In the genomic region with DNA sequence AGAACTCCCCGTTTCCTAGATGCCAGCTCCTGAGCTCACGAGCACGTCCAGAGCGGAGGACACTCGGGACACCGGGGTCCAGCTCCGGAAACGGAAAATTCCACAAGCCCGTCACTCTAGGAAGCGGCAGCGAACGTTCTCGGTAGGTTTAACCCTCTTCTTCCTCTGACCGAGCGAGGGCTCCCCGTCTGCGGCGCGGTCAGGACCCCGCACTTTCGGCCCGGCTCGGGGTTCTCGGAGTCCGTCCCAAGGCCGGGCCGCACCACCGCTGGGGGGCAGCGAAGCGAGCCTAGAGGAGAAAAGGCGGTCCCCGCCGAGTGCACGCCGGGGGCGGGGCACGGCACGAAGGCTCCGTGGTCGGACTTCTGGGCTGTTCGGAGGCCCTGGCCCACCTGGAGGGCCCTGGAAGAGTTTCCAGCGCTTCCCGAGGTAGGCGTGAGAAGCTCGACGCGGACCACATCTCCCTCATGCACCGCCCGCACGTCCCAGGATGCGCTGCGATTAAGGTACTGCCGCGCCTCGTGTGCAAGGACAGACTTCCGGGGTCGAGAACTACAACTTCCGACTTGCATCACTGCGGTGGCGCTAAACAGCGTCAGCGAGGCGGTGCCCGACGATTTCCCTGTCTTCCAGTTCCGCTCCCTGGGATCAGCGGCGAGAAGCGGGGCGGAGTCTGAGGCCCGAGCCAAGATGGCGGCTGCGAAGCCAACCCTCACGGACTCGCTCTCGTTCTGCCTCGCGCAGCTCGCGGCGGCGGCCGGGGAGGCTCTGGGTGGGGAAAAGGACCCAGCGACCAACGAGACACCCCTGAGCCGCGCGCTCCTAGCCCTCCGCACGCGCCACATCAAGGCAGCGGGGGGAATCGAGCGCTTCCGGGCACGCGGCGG, we compare ENCODE assay signal across 8 cellular contexts. TPM values are rescaled to one million over a fixed set of nuclear protein-coding genes. Genes with fewer than 3 reads are reported as not detected.
DNase-seq lines count a peak whose midpoint lies in the region; ATAC-seq and TF ChIP-seq lines count a peak whose summit lies in the region.

A gene with protein sequence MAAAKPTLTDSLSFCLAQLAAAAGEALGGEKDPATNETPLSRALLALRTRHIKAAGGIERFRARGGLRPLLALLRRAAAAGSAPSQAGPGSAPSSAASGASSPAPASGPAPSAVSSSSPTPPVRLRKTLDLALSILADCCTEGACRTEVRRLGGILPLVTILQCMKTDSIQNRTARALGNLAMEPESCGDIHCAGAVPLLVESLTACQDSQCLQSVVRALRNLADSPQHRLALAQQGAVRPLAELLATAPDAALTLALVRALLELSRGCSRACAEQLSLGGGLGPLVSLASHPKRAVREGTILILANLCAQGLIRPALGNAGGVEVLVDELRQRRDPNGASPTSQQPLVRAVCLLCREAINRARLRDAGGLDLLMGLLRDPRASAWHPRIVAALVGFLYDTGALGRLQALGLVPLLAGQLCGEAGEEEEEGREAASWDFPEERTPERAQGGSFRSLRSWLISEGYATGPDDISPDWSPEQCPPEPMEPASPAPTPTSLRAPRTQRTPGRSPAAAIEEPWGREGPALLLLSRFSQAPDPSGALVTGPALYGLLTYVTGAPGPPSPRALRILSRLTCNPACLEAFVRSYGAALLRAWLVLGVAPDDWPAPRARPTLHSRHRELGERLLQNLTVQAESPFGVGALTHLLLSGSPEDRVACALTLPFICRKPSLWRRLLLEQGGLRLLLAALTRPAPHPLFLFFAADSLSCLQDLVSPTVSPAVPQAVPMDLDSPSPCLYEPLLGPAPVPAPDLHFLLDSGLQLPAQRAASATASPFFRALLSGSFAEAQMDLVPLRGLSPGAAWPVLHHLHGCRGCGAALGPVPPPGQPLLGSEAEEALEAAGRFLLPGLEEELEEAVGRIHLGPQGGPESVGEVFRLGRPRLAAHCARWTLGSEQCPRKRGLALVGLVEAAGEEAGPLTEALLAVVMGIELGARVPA (plus strand): TSS at position 667 of the 887 bp plus-strand sequence. CDS start 24 bp downstream, at position 691.

- no peaks in the 10 kb centered on the region for H3K9me3 ChIP-seq in fibroblast of lung (ENCODE audit: control insufficient read depth, insufficient read depth, low read depth, low read length)

- peaks cover 44% of the 10 kb centered on the region for H3K36me3 Mint-ChIP-seq in activated T-helper 17 cell treated with anti-CD3 and anti-CD28 coated beads, Interleukin-2, amount 50 U/mL, for 72 hours (ENCODE audit: low read depth)
- no peaks in the 10 kb centered on the region for H3K36me3 Mint-ChIP-seq in natural killer cell

- H3K27ac Mint-ChIP-seq in activated T-helper 17 cell treated with anti-CD3 and anti-CD28 coated beads, Interleukin-2, amount 50 U/mL, for 72 hours, result peak within 1 kb of the TSS; percentile 96
- peak within 1 kb of the TSS; percentile 94 to 97 for H3K27ac Mint-ChIP-seq in natural killer cell

- H3K4me1 Mint-ChIP-seq in activated T-helper 17 cell treated with anti-CD3 and anti-CD28 coated beads, Interleukin-2, amount 50 U/mL, for 72 hours, result peaks cover 17% of the 10 kb centered on the region
- H3K4me1 Mint-ChIP-seq in natural killer cell, result peaks cover 26 to 37% of the 10 kb centered on the region in 2 donors

- peak; percentile 83 for ATAC-seq in activated T-helper 17 cell treated with anti-CD3 and anti-CD28 coated beads, Interleukin-2, amount 50 U/mL, for 72 hours (replicated peaks)
- ATAC-seq in natural killer cell, result peak; percentile 68 to 84 (median 70)

- no peaks in the 10 kb centered on the region for H3K27me3 Mint-ChIP-seq in activated T-helper 17 cell treated with anti-CD3 and anti-CD28 coated beads, Interleukin-2, amount 50 U/mL, for 72 hours
- no peaks in the 10 kb centered on the region for H3K27me3 Mint-ChIP-seq in natural killer cell (ENCODE audit: low read depth in 2 of 2)

- no peaks in the 10 kb centered on the region for H4K20me1 ChIP-seq in fibroblast of lung (ENCODE audit: control insufficient read depth, extremely low read depth, insufficient read depth, low read length)

- intact Hi-C loops in natural killer cell (cut with micrococcal nuclease), result loop anchor here (1.0 to 10.0 kb wide), 5 partner anchors 94 to 426 kb away; a partner anchor contains a TSS

- DNase-seq in ELF-1 (ENCODE audit: low read depth, low spot score) (peak; percentile 98), GOT3 (lab: John Stamatoyannopoulos, UW) (peak; percentile 94), RPMI8226 (peak; percentile 99), fibroblast of lung (ENCODE audit: low read depth in 2 of 2) (peak; percentile 98), natural killer cell (peak; percentile 92)
- peak; percentile 98 for DNase-seq in stimulated activated naive CD4-positive, alpha-beta T cell treated with Interleukin-2 at 50 U/mL for 16 hours (lab: John Stamatoyannopoulos, UW)

- H3K9me3 Mint-ChIP-seq in activated T-helper 17 cell treated with anti-CD3 and anti-CD28 coated beads, Interleukin-2, amount 50 U/mL, for 72 hours, result no peaks in the 10 kb centered on the region
- H3K9me3 Mint-ChIP-seq in natural killer cell, result no peaks in the 10 kb centered on the region

- peak within 1 kb of the TSS; percentile 96 for H3K4me2 ChIP-seq in fibroblast of lung (ENCODE audit: extremely low read depth, insufficient read depth, low read length)

- H3K4me1 ChIP-seq in fibroblast of lung (ENCODE audit: control insufficient read depth, extremely low read depth, insufficient read depth, low read length), result peaks cover 10% of the 10 kb centered on the region

- H3K4me3 Mint-ChIP-seq in activated T-helper 17 cell treated with anti-CD3 and anti-CD28 coated beads, Interleukin-2, amount 50 U/mL, for 72 hours, result peak within 1 kb of the TSS; percentile 95
- peak within 1 kb of the TSS; percentile 94 for H3K4me3 Mint-ChIP-seq in natural killer cell

- no peaks in the 10 kb centered on the region for H3K27me3 ChIP-seq in fibroblast of lung (ENCODE audit: control insufficient read depth, insufficient read depth, low read length)

- peak within 1 kb of the TSS; percentile 100 for H3K9ac ChIP-seq in fibroblast of lung (ENCODE audit: insufficient read depth, low read length)

- peaks cover 35% of the 10 kb centered on the region for H3K79me2 ChIP-seq in fibroblast of lung (ENCODE audit: control insufficient read depth, insufficient read depth, low read length)

- H3K4me3 ChIP-seq in fibroblast of lung (replicated peaks in 1 of 4; ENCODE audit: control extremely low read depth in 1 of 4, insufficient read depth in 1 of 4, low read depth in 3 of 4, low read length in 4 of 4), result peak within 1 kb of the TSS; percentile 86 to 92 (median 88)

- H3K36me3 ChIP-seq in fibroblast of lung (ENCODE audit: control insufficient read depth, insufficient read depth, low read length), result peaks cover 7% of the 10 kb centered on the region

- TF ChIP-seq CTCF in LNCAP (IDR thresholded peaks at IDR 0.05) (peak; percentile 70), fibroblast of lung (conservative IDR thresholded peaks at IDR 0.05 in 1 of 2, IDR thresholded peaks at IDR 0.05 in 1 of 2; ENCODE audit: low read depth in 1 of 2, low read length in 2 of 2) (peak; percentile 50 to 51), natural killer cell (IDR thresholded peaks at IDR 0.05) (peak; percentile 58)

- H2AFZ ChIP-seq in fibroblast of lung (ENCODE audit: low read length), result peak within 1 kb of the TSS; percentile 87

- H3K27ac ChIP-seq in fibroblast of lung (ENCODE audit: insufficient read depth, low read length), result peak within 1 kb of the TSS; percentile 100

RNA-seq across cellular contexts. Expression of the gene that starts here (rescaled TPM):
- 10 to 100 TPM; 11.9 to 17.9 TPM for total RNA-seq in activated T-helper 17 cell treated with anti-CD3 and anti-CD28 coated beads, Interleukin-2, amount 50 U/mL, for 72 hours
- total RNA-seq in fibroblast of lung (5.4 and 5.6 TPM in 2 replicates), natural killer cell (10 to 100 TPM; 10.4 to 22.8 (median 16.6) TPM)
- 1.7 and 3.4 TPM in 2 replicates for polyA plus RNA-seq in fibroblast of lung
- polyA plus RNA-seq in fibroblast of lung (2012), result 3.4 and 6.8 TPM in 2 replicates
- polyA minus RNA-seq in fibroblast of lung (ENCODE audit: low replicate concordance), result 13.4 and 13.7 TPM in 2 replicates

Comparison
In these comparisons a context has a peak if more than half of its experiments do, and no peak if none do; other contexts are left out.
1. Peak in every context shown above with its lines: DNase-seq, ATAC-seq, H3K4me3 ChIP-seq and H3K27ac ChIP-seq.